10 cellular contexts compared by ENCODE assay signal in the genomic region with DNA sequence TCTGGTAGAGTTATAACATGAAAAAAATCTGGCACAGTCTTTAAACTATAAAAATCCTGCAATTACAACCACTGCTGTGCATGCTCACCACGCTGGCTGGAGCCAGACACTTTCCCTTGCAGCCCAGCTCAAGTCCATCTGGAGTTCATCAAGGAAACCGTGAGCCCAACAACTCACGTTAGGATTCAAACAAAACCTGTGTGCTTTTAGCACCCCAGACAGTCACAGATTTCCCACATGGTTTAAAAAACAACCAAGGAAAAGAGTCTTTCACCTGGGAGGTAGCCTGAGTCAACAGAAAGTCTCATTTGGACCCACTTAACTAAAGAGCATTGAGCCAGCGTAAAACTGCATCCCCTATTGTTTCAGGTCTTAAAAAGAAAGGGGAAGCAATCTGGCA. TPM values are rescaled to one million over a fixed set of nuclear protein-coding genes. Genes with fewer than 3 reads are reported as not detected.
DNase-seq lines count a peak whose midpoint lies in the region; ATAC-seq, FAIRE-seq and TF ChIP-seq lines count a peak whose summit lies in the region.
"Had no signal": no experiment of that assay in that cellular context is flagged by ENCODE, and none has a peak within 500 bp of the region (broad histone marks: within the 10 kb centered on the region; RNA-seq: fewer than 3 reads in every experiment).

No MANE protein-coding gene starts in this region.

- H3K79me2 ChIP-seq in H1 (ENCODE audit: control insufficient read depth in 1 of 2, insufficient read depth in 2 of 2, low read length in 2 of 2): peaks cover 0 to 37% of the 10 kb centered on the region in 2 experiments; a peak in 2 of 4 replicates

- DNase-seq in ACHN: peak; percentile 45
- peak; percentile 39 for DNase-seq in NCI-H2029 (lab: John Stamatoyannopoulos, UW)
- no peak for DNase-seq in H1 (ENCODE audit: low read depth in 1 of 2, low spot score in 2 of 2)
- peak; percentile 20 for DNase-seq in midbrain (lab: John Stamatoyannopoulos, UW)
- DNase-seq in CD4-positive, alpha-beta T cell: no peak
- no peak for DNase-seq in occipital lobe (lab: John Stamatoyannopoulos, UW)
- DNase-seq in activated CD8-positive, alpha-beta memory T cell treated with anti-CD3 and anti-CD28 coated beads for 24 hours: no peak
- DNase-seq in immature natural killer cell: no peak
- DNase-seq: CD8-positive, alpha-beta T cell had no signal

- no peak overlapping the region for H4K5ac ChIP-seq in H1 (ENCODE audit: insufficient read length, low read depth, low read length)

- 55% methylated on average over 4 of the region's 4 CpGs; no CpG with 5 or more reads in 1 of the 2 experiments for whole genome bisulfite sequencing in H1 (ENCODE audit: extremely low coverage in 1 of 2, insufficient coverage in 1 of 2, insufficient read length in 1 of 2, insufficient replicate concordance in 2 of 2, low coverage in 1 of 2, low lambda C conversion rate in 2 of 2, missing lambda C conversion rate in 1 of 2), 2 experiments

- CTCF ChIA-PET in H1 (lab: Charles Lee; ENCODE audit: partially characterized antibody): interaction anchor here (0.7 to 1.5 kb wide), 2 partner anchors 17 to 235 kb away, joined by 3 read pairs; no protein-coding TSS in a partner anchor
- CTCF ChIA-PET in CD4-positive, alpha-beta T cell (lab: Charles Lee): no interaction called here

- peak overlapping the region in 1 of 2 experiments; percentile 39; a peak in 1 of 4 replicates for H3K4me2 ChIP-seq in H1 (ENCODE audit: insufficient read depth in 1 of 2, low read depth in 2 of 2, low read length in 2 of 2)

- H3K56ac ChIP-seq in H1 (replicated peaks; ENCODE audit: insufficient read length, low read depth, low read length): no peak overlapping the region

- TF ChIP-seq RAD21 in H1 (IDR thresholded peaks at IDR 0.05 in 1 of 2, conservative IDR thresholded peaks at IDR 0.05 in 1 of 2; ENCODE audit: low read depth in 2 of 2, low read length in 2 of 2): no peak

- H3K27me3 Mint-ChIP-seq in CD4-positive, alpha-beta T cell: peaks cover 26% of the 10 kb centered on the region
- peaks cover 6 to 8% (median 8%) of the 10 kb centered on the region in 3 donors for H3K27me3 Mint-ChIP-seq in immature natural killer cell (ENCODE audit: low read depth in 3 of 3)

- ATAC-seq in CD4-positive, alpha-beta T cell (ENCODE audit: poor library complexity): no peak
- ATAC-seq: CD8-positive, alpha-beta T cell had no signal

- intact Hi-C loops in CD4-positive, alpha-beta T cell (cut with DNase I, micrococcal nuclease): no loop called here

- peaks cover 0 to 3% (median 0%) of the 10 kb centered on the region in 4 experiments; a peak in 2 of 8 replicates for H3K36me3 ChIP-seq in H1 (ENCODE audit: control insufficient read depth in 2 of 4, insufficient read depth in 4 of 4, low read length in 3 of 4)

- H3K27me3 ChIP-seq in H1 (replicated peaks in 1 of 4; ENCODE audit: control insufficient read depth in 3 of 4, extremely low read depth in 1 of 4, insufficient read depth in 3 of 4, low read length in 3 of 4): peaks cover 0 to 5% (median 2%) of the 10 kb centered on the region in 4 experiments; a peak in 2 of 7 replicates
- H3K27me3 ChIP-seq in CD4-positive, alpha-beta T cell (ENCODE audit: control insufficient read depth, insufficient read depth, low read length): peaks cover 21% of the 10 kb centered on the region

- no peaks in the 10 kb centered on the region for H3K9me3 ChIP-seq in H1 (ENCODE audit: insufficient read depth in 2 of 2, low read depth in 1 of 2, low read length in 1 of 2)
- no peaks in the 10 kb centered on the region for H3K9me3 ChIP-seq in CD4-positive, alpha-beta T cell (ENCODE audit: control insufficient read depth, low read length)

- TF ChIP-seq CTCF in H1 (IDR thresholded peaks at IDR 0.05; ENCODE audit: control extremely low read depth in 1 of 3, insufficient read depth in 1 of 3, low read depth in 1 of 3, low read length in 3 of 3): no peak
- no peak for TF ChIP-seq CTCF in CD4-positive, alpha-beta T cell (IDR thresholded peaks at IDR 0.05)

- H2BK12ac ChIP-seq in H1 (ENCODE audit: low read depth, low read length): no peak overlapping the region

- no peak overlapping the region for H3K27ac Mint-ChIP-seq in CD4-positive, alpha-beta T cell
- no peak overlapping the region for H3K27ac Mint-ChIP-seq in immature natural killer cell
- H3K27ac Mint-ChIP-seq: activated naive CD8-positive, alpha-beta T cell; CD8-positive, alpha-beta T cell had no signal

- in situ Hi-C loops in ACHN (cut with HindIII; ENCODE audit: low pct_ligation_motif_present, low pct_unique_long_range_greater_than_20kb, low sequenced_read_pairs): no loop called here

- H3K4me1 ChIP-seq in H1 (replicated peaks in 1 of 4; ENCODE audit: control insufficient read depth in 3 of 4, insufficient read depth in 4 of 4, low read length in 3 of 4): peaks cover 0 to 6% (median 1%) of the 10 kb centered on the region in 4 experiments; a peak in 4 of 7 replicates

- H3K4me3 Mint-ChIP-seq in CD4-positive, alpha-beta T cell: no peak overlapping the region
- H3K4me3 Mint-ChIP-seq in immature natural killer cell: no peak overlapping the region
- H3K4me3 Mint-ChIP-seq: activated naive CD8-positive, alpha-beta T cell; CD8-positive, alpha-beta T cell had no signal

- H2BK5ac ChIP-seq in H1 (ENCODE audit: low read depth, low read length): no peak overlapping the region

- no peak overlapping the region for H4K8ac ChIP-seq in H1 (ENCODE audit: extremely low read depth, insufficient read depth, low read length)

- H3K9me3 Mint-ChIP-seq in CD4-positive, alpha-beta T cell: no peaks in the 10 kb centered on the region
- H3K9me3 Mint-ChIP-seq in immature natural killer cell: peaks cover 0 to 13% (median 2%) of the 10 kb centered on the region in 6 donors
- H3K9me3 Mint-ChIP-seq: CD8-positive, alpha-beta T cell had no signal

- H3K79me1 ChIP-seq in H1 (ENCODE audit: low read depth, low read length): no peaks in the 10 kb centered on the region

- no peak overlapping the region for H2BK120ac ChIP-seq in H1 (replicated peaks; ENCODE audit: low read depth, low read length)

- no peak overlapping the region for H4K91ac ChIP-seq in H1 (replicated peaks; ENCODE audit: insufficient read length, low read length)

- H3K4me3 ChIP-seq in H1 (ENCODE audit: extremely low read depth in 1 of 4, insufficient read depth in 2 of 4, low read depth in 3 of 4, low read length in 4 of 4): no peak overlapping the region

- no peak overlapping the region for H2BK20ac ChIP-seq in H1 (ENCODE audit: low read length)

- peaks cover 0 to 2% of the 10 kb centered on the region in 2 experiments for H4K20me1 ChIP-seq in H1 (replicated peaks in 1 of 2; ENCODE audit: control insufficient read depth in 1 of 2, insufficient read depth in 2 of 2, low read length in 2 of 2)

- H3K4ac ChIP-seq in H1 (replicated peaks; ENCODE audit: insufficient read length, low read depth, low read length): no peak overlapping the region

- TF ChIP-seq POLR2A in H1 (IDR thresholded peaks at IDR 0.05; ENCODE audit: control extremely low read depth in 1 of 2, low read depth in 2 of 2, low read length in 2 of 2): no peak

- peak overlapping the region; percentile 38; the same call in 1 of the 2 replicates for H3K18ac ChIP-seq in H1 (ENCODE audit: extremely low read depth, low read length)

- no peak overlapping the region for H3K14ac ChIP-seq in H1 (ENCODE audit: insufficient read length)

- H2BK15ac ChIP-seq in H1 (ENCODE audit: low read length): no peak overlapping the region

- H2AFZ ChIP-seq in H1 (ENCODE audit: low read length): no peak overlapping the region

- H3K23me2 ChIP-seq in H1 (ENCODE audit: low read depth, low read length): peaks cover 8% of the 10 kb centered on the region

- POLR2A ChIA-PET in H1 (lab: Charles Lee; ENCODE audit: partially characterized antibody): no interaction called here
- POLR2A ChIA-PET in CD4-positive, alpha-beta T cell (lab: Charles Lee): no interaction called here

- no peak for FAIRE-seq in H1 (lab: Jason Lieb, UNC)

- no peaks in the 10 kb centered on the region for H3K4me1 Mint-ChIP-seq in CD4-positive, alpha-beta T cell (ENCODE audit: low read depth)
- H3K4me1 Mint-ChIP-seq in immature natural killer cell: no peaks in the 10 kb centered on the region

- H2AK5ac ChIP-seq in H1 (ENCODE audit: low read depth, low read length): no peak overlapping the region

- no peak for TF ChIP-seq EP300 in H1 (IDR thresholded peaks at IDR 0.05; ENCODE audit: borderline replicate concordance in 1 of 2, low read depth in 2 of 2, low read length in 2 of 2)

- no peaks in the 10 kb centered on the region for H3K36me3 Mint-ChIP-seq in CD4-positive, alpha-beta T cell (ENCODE audit: low read depth)
- peaks cover 0 to 4% (median 0%) of the 10 kb centered on the region in 3 donors for H3K36me3 Mint-ChIP-seq in immature natural killer cell
- H3K36me3 Mint-ChIP-seq: activated naive CD8-positive, alpha-beta T cell; CD8-positive, alpha-beta T cell had no signal

- no peak overlapping the region for H3K27ac ChIP-seq in H1 (ENCODE audit: low read depth, low read length)
- no peak overlapping the region for H3K27ac ChIP-seq in CD4-positive, alpha-beta T cell (ENCODE audit: low read depth, low read length)

- H3K9ac ChIP-seq in H1 (replicated peaks in 1 of 4; ENCODE audit: extremely low read depth in 1 of 4, low read depth in 3 of 4, low read length in 3 of 4): no peak overlapping the region

- H3K23ac ChIP-seq in H1 (ENCODE audit: insufficient read length): no peak overlapping the region

TF ChIP-seq in H1, 55 proteins besides CTCF, POLR2A, EP300 and RAD21 (continues in another document):
- no peak for TF ChIP-seq SP1 (IDR thresholded peaks at IDR 0.05; ENCODE audit: low read depth, low read length)
- no peak for TF ChIP-seq KDM4A (IDR thresholded peaks at IDR 0.05; ENCODE audit: low read depth, low read length, severe bottlenecking)
- no peak for TF ChIP-seq TEAD4 (IDR thresholded peaks at IDR 0.05; ENCODE audit: low read depth, low read length)
- no peak for TF ChIP-seq JUN (IDR thresholded peaks at IDR 0.05; ENCODE audit: low read depth, low read length)
- no peak for TF ChIP-seq EZH2 (IDR thresholded peaks at IDR 0.05; ENCODE audit: low read depth, low read length, severe bottlenecking)
- TF ChIP-seq, protein P1, sequence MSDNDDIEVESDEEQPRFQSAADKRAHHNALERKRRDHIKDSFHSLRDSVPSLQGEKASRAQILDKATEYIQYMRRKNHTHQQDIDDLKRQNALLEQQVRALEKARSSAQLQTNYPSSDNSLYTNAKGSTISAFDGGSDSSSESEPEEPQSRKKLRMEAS (IDR thresholded peaks at IDR 0.05): no peak

RNA-seq across cellular contexts. Expression of gene LRIG3, which starts 4.7 kb away (rescaled TPM):
- total RNA-seq in H1 (2021; fragmentation: NEBNext Ultra II Directional; extraction: Animal tissue kit (Norgen Biotek cat#: 25700)): 9.1 and 9.3 TPM in 2 replicates
- polyA plus RNA-seq in H1 (2011; rRNA removed): 4.4 and 6.5 TPM in 2 replicates
- 5.4 TPM for polyA plus RNA-seq in H1 (2011; cell fraction: cytosol; rRNA removed)
- polyA plus RNA-seq in H1 (2011; cell fraction: nucleus; rRNA removed): 7.1 TPM
- polyA plus RNA-seq in H1 (2012, experiment 1 of 2): 5.7 to 6.6 TPM (median 6.0 TPM) in 4 replicates
- polyA plus RNA-seq in H1 (2012, experiment 2 of 2): 0.39 TPM
- 5.3 TPM for polyA plus RNA-seq in H1 (2013, experiment 1 of 2)
- polyA plus RNA-seq in H1 (2013, experiment 2 of 2): 5.6 TPM
- 26.3 and 31.3 TPM in 2 replicates for polyA minus RNA-seq in H1 (2011; rRNA and poly(A)+ RNA removed)
- polyA minus RNA-seq in H1 (2011; cell fraction: cytosol; rRNA and poly(A)+ RNA removed): 6.6 TPM
- 58.3 TPM for polyA minus RNA-seq in H1 (2011; cell fraction: nucleus; rRNA and poly(A)+ RNA removed)
- total RNA-seq in CD4-positive, alpha-beta T cell: not detected
- total RNA-seq in occipital lobe: 12.3 TPM
- polyA plus RNA-seq in immature natural killer cell: not detected
- total RNA-seq: CD8-positive, alpha-beta T cell had no signal

Comparison
In these comparisons a context has a peak if more than half of its experiments do, and no peak if none do; other contexts are left out.
1. DNase-seq: peak in ACHN (single experiment), NCI-H2029 (single experiment) and midbrain (single experiment); none in H1 (0 of 2), CD4-positive, alpha-beta T cell (0 of 10), occipital lobe (single experiment), activated CD8-positive, alpha-beta memory T cell treated with anti-CD3 and anti-CD28 coated beads for 24 hours (single experiment) and immature natural killer cell (0 of 3).